In genomic region chr14:104385189-104386135, GRCh38 we compare ENCODE assay signal across 11 cellular contexts.
DNase-seq lines count a peak whose midpoint lies in the region; ATAC-seq and TF ChIP-seq lines count a peak whose summit lies in the region.
"Had no signal": no experiment of that assay in that cellular context is flagged by ENCODE, and none has a peak within 500 bp of the region (broad histone marks: within the 10 kb centered on the region; RNA-seq: fewer than 3 reads in every experiment).

No MANE protein-coding gene starts in this region.

- H3K4me1 ChIP-seq in BLaER1 treated with 17β-estradiol and CSF1 and Interleukin-3, amounts not matched to agents 10 nM and 100 nM, result peaks cover 36 to 78% (median 72%) of the 10 kb centered on the region in 10 experiments
- H3K4me1 ChIP-seq in neuronal stem cell (ENCODE audit: control insufficient read depth in 2 of 2, insufficient read depth in 1 of 2, low read depth in 1 of 2, low read length in 2 of 2), result peaks cover 4 to 24% of the 10 kb centered on the region in 2 donors
- H3K4me1 ChIP-seq: psoas muscle had no signal

- H3K4me3 ChIP-seq in BLaER1 treated with 17β-estradiol and CSF1 and Interleukin-3, amounts not matched to agents 10 nM and 100 nM, result peak overlapping the region in 3 of 10 experiments; percentile 5 to 34 (median 30); a peak in 4 of 20 replicates
- H3K4me3 ChIP-seq in coronary artery, result no peak overlapping the region
- H3K4me3 ChIP-seq in neuronal stem cell (ENCODE audit: low read length in 2 of 2), result no peak overlapping the region
- H3K4me3 ChIP-seq: psoas muscle had no signal

- no CpG with 5 or more reads among the region's 32 CpGs for WGBS in neuronal stem cell (ENCODE audit: extremely low coverage in 2 of 2, insufficient read length in 2 of 2, insufficient replicate concordance in 1 of 2), 2 donors

- H3K36me3 ChIP-seq in BLaER1 treated with 17β-estradiol and CSF1 and Interleukin-3, amounts not matched to agents 10 nM and 100 nM, result no peaks in the 10 kb centered on the region; a peak in 1 of 22 replicates
- no peaks in the 10 kb centered on the region for H3K36me3 ChIP-seq in neuronal stem cell (replicated peaks in 1 of 2; ENCODE audit: control insufficient read depth in 2 of 2, insufficient read depth in 2 of 2, low read length in 2 of 2)

- H3K4me1 Mint-ChIP-seq in CD4-positive, alpha-beta T cell (ENCODE audit: low read depth), result peaks cover 29% of the 10 kb centered on the region

- H3K27ac ChIP-seq in BLaER1 treated with 17β-estradiol and CSF1 and Interleukin-3, amounts not matched to agents 10 nM and 100 nM, result peak overlapping the region in 1 of 11 experiments; percentile 42; a peak in 2 of 22 replicates
- no peak overlapping the region for H3K27ac ChIP-seq in CD4-positive, alpha-beta T cell (ENCODE audit: low read depth, low read length)
- no peak overlapping the region for H3K27ac ChIP-seq in coronary artery
- H3K27ac ChIP-seq in neuronal stem cell (replicated peaks; ENCODE audit: low read length), result no peak overlapping the region
- H3K27ac ChIP-seq: psoas muscle had no signal

- H4K91ac ChIP-seq in neuronal stem cell (ENCODE audit: low read depth, low read length, poor library complexity), result peak overlapping the region; percentile 40

- peak overlapping the region; percentile 36 for H2AK5ac ChIP-seq in neuronal stem cell (ENCODE audit: low read depth, low read length)

- peaks cover 2% of the 10 kb centered on the region for H3K79me1 ChIP-seq in neuronal stem cell (ENCODE audit: low read depth, low read length)

- peak in 1 of 10 experiments; percentile 27 for DNase-seq in CD4-positive, alpha-beta T cell
- DNase-seq in coronary artery (ENCODE audit: low spot score) (peak; percentile 67), neuronal stem cell (ENCODE audit: low spot score) (no peak), NCI-H2196 (lab: John Stamatoyannopoulos, UW; ENCODE audit: unreplicated experiment) (no peak), germinal center (ENCODE audit: low spot score) (no peak)
- no peak for DNase-seq in central memory CD4-positive, alpha-beta T cell
- DNase-seq: activated CD4-positive, alpha-beta T cell treated with anti-CD3 and anti-CD28 coated beads for 48 hours; KG1; NCI-H1048 had no signal

- intact Hi-C loops in CD4-positive, alpha-beta T cell (cut with DNase I, micrococcal nuclease), result no loop called here

- no peak overlapping the region for H4K8ac ChIP-seq in neuronal stem cell (ENCODE audit: low read depth, low read length)

- peaks cover 0 to 25% (median 13%) of the 10 kb centered on the region in 11 experiments; a peak in 9 of 22 replicates for H4K20me1 ChIP-seq in BLaER1 treated with 17β-estradiol and CSF1 and Interleukin-3, amounts not matched to agents 10 nM and 100 nM

- H2BK12ac ChIP-seq in neuronal stem cell (ENCODE audit: low read length), result peak overlapping the region; percentile 78

- peaks cover 8 to 77% (median 26%) of the 10 kb centered on the region in 11 experiments; a peak in 19 of 22 replicates for H3K27me3 ChIP-seq in BLaER1 treated with 17β-estradiol and CSF1 and Interleukin-3, amounts not matched to agents 10 nM and 100 nM
- no peaks in the 10 kb centered on the region for H3K27me3 ChIP-seq in CD4-positive, alpha-beta T cell (ENCODE audit: control insufficient read depth, insufficient read depth, low read length)
- H3K27me3 ChIP-seq in neuronal stem cell (ENCODE audit: control insufficient read depth in 3 of 3, insufficient read depth in 3 of 3, low read depth in 1 of 3, low read length in 3 of 3), result peaks cover 0 to 43% (median 0%) of the 10 kb centered on the region in 3 experiments

- H2BK15ac ChIP-seq in neuronal stem cell (ENCODE audit: low read length), result peak overlapping the region; percentile 46

- H3K27ac Mint-ChIP-seq in CD4-positive, alpha-beta T cell, result peak overlapping the region; percentile 71

- peaks cover 4% of the 10 kb centered on the region for H3K36me3 Mint-ChIP-seq in CD4-positive, alpha-beta T cell (ENCODE audit: low read depth)

- no peak for ATAC-seq in CD4-positive, alpha-beta T cell (ENCODE audit: poor library complexity)
- ATAC-seq: psoas muscle had no signal

- TF ChIP-seq CTCF in CD4-positive, alpha-beta T cell (IDR thresholded peaks at IDR 0.05), result no peak
- no peak for TF ChIP-seq CTCF in coronary artery (IDR thresholded peaks at IDR 0.05)

- no peak overlapping the region for H2AFZ ChIP-seq in neuronal stem cell (ENCODE audit: low read length)

- CTCF ChIA-PET in CD4-positive, alpha-beta T cell (lab: Charles Lee), result no interaction called here

- peak overlapping the region; percentile 70 for H3K18ac ChIP-seq in neuronal stem cell (ENCODE audit: low read length)

- H3K9me3 Mint-ChIP-seq in CD4-positive, alpha-beta T cell, result peaks cover 5% of the 10 kb centered on the region

- no peak overlapping the region for H3K4me3 Mint-ChIP-seq in CD4-positive, alpha-beta T cell

- H3K4ac ChIP-seq in neuronal stem cell (ENCODE audit: low read length), result no peak overlapping the region

- POLR2A ChIA-PET in CD4-positive, alpha-beta T cell (lab: Charles Lee), result no interaction called here

- H3K27me3 Mint-ChIP-seq in CD4-positive, alpha-beta T cell, result no peaks in the 10 kb centered on the region

- peaks cover 13 to 18% (median 14%) of the 10 kb centered on the region in 11 experiments for H3K9me3 ChIP-seq in BLaER1 treated with 17β-estradiol and CSF1 and Interleukin-3, amounts not matched to agents 10 nM and 100 nM (replicated peaks in 1 of 11)
- H3K9me3 ChIP-seq in CD4-positive, alpha-beta T cell (ENCODE audit: control insufficient read depth, low read length), result peaks cover 8% of the 10 kb centered on the region
- H3K9me3 ChIP-seq in neuronal stem cell (replicated peaks in 1 of 2; ENCODE audit: control insufficient read depth in 2 of 2, insufficient read depth in 1 of 2, low read depth in 1 of 2, low read length in 2 of 2), result no peaks in the 10 kb centered on the region

- H2BK5ac ChIP-seq in neuronal stem cell (ENCODE audit: low read length), result no peak overlapping the region

- H3K9ac ChIP-seq in BLaER1 treated with 17β-estradiol and CSF1 and Interleukin-3, amounts not matched to agents 10 nM and 100 nM, result peak overlapping the region in 4 of 11 experiments; percentile 40 to 53 (median 46); a peak in 5 of 22 replicates
- H3K9ac ChIP-seq in neuronal stem cell (ENCODE audit: low read depth, low read length, poor library complexity), result no peak overlapping the region

- H3K4me2 ChIP-seq in BLaER1 treated with 17β-estradiol and CSF1 and Interleukin-3, amounts not matched to agents 10 nM and 100 nM, result peak overlapping the region in 10 of 11 experiments; percentile 61 to 99 (median 96); a peak in 19 of 22 replicates
- H3K4me2 ChIP-seq in neuronal stem cell (ENCODE audit: insufficient read depth, low read length, poor library complexity, severe bottlenecking), result no peak overlapping the region

- H3K23ac ChIP-seq in neuronal stem cell (ENCODE audit: low read depth, low read length, poor library complexity), result no peak overlapping the region

- no peak overlapping the region for H2BK120ac ChIP-seq in neuronal stem cell (ENCODE audit: low read depth, low read length)

- peak overlapping the region; percentile 77 for H3K14ac ChIP-seq in neuronal stem cell (ENCODE audit: low read length)
